1 cellular context compared by ENCODE assay signal in the genomic region with DNA sequence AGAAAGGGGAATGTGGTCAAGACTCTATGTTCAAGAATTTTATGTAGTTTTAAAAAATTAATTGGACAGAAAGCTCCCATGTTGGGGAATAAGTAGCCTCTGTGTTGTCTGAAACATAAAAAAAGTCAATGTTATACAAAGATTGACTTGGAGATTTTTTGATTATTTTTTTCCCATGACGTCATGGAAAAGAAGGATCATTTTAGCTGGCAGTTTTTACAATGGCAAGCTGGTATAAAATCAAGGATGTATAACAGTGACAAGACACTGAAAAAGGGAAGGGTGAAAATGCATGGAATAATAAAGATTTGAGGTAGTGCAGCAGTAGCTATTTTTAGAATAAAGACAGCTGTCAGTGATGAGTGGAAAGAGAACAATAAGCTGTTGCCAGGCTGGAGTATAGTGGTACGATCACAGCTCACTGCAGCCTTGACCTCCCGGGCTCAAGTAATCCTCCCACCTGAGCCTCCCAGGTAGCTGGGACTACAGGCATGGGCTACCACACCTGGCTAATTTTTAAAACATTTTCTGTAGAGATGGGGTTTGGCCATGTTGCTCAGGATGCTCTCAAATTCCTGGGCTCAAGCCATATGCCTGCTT.
TF ChIP-seq lines count a peak whose summit lies in the region.

No MANE protein-coding gene starts in this region.

TF ChIP-seq in WTC11, 78 proteins besides CTCF, POLR2A, EP300 and RAD21 (continued from another document):
- TF ChIP-seq, protein P1, sequence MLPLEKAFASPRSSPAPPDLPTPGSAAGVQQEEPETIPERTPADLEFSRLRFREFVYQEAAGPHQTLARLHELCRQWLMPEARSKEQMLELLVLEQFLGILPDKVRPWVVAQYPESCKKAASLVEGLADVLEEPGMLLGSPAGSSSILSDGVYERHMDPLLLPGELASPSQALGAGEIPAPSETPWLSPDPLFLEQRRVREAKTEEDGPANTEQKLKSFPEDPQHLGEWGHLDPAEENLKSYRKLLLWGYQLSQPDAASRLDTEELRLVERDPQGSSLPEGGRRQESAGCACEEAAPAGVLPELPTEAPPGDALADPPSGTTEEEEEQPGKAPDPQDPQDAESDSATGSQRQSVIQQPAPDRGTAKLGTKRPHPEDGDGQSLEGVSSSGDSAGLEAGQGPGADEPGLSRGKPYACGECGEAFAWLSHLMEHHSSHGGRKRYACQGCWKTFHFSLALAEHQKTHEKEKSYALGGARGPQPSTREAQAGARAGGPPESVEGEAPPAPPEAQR (CRISPR knock-in tag; IDR thresholded peaks at IDR 0.05), result no peak
- no peak for TF ChIP-seq IRF2 (CRISPR knock-in tag; IDR thresholded peaks at IDR 0.05; ENCODE audit: borderline replicate concordance, low read depth)
- TF ChIP-seq, protein P2, sequence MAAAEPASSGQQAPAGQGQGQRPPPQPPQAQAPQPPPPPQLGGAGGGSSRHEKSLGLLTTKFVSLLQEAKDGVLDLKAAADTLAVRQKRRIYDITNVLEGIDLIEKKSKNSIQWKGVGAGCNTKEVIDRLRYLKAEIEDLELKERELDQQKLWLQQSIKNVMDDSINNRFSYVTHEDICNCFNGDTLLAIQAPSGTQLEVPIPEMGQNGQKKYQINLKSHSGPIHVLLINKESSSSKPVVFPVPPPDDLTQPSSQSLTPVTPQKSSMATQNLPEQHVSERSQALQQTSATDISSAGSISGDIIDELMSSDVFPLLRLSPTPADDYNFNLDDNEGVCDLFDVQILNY (CRISPR knock-in tag; IDR thresholded peaks at IDR 0.05), result no peak
- TF ChIP-seq KAT7 (CRISPR knock-in tag; IDR thresholded peaks at IDR 0.05; ENCODE audit: borderline replicate concordance), result no peak
- TF ChIP-seq TEAD4 (CRISPR knock-in tag; IDR thresholded peaks at IDR 0.05), result no peak
- TF ChIP-seq, protein P3, sequence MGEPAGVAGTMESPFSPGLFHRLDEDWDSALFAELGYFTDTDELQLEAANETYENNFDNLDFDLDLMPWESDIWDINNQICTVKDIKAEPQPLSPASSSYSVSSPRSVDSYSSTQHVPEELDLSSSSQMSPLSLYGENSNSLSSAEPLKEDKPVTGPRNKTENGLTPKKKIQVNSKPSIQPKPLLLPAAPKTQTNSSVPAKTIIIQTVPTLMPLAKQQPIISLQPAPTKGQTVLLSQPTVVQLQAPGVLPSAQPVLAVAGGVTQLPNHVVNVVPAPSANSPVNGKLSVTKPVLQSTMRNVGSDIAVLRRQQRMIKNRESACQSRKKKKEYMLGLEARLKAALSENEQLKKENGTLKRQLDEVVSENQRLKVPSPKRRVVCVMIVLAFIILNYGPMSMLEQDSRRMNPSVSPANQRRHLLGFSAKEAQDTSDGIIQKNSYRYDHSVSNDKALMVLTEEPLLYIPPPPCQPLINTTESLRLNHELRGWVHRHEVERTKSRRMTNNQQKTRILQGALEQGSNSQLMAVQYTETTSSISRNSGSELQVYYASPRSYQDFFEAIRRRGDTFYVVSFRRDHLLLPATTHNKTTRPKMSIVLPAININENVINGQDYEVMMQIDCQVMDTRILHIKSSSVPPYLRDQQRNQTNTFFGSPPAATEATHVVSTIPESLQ (CRISPR knock-in tag; IDR thresholded peaks at IDR 0.05), result no peak
- TF ChIP-seq, protein P4, sequence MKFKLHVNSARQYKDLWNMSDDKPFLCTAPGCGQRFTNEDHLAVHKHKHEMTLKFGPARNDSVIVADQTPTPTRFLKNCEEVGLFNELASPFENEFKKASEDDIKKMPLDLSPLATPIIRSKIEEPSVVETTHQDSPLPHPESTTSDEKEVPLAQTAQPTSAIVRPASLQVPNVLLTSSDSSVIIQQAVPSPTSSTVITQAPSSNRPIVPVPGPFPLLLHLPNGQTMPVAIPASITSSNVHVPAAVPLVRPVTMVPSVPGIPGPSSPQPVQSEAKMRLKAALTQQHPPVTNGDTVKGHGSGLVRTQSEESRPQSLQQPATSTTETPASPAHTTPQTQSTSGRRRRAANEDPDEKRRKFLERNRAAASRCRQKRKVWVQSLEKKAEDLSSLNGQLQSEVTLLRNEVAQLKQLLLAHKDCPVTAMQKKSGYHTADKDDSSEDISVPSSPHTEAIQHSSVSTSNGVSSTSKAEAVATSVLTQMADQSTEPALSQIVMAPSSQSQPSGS (CRISPR knock-in tag; IDR thresholded peaks at IDR 0.05; ENCODE audit: borderline replicate concordance, low read depth), result no peak
- TF ChIP-seq ETV6 (CRISPR knock-in tag; IDR thresholded peaks at IDR 0.05), result no peak
